Comparison of ENCODE assay signal across 18 cellular contexts in the genomic region with DNA sequence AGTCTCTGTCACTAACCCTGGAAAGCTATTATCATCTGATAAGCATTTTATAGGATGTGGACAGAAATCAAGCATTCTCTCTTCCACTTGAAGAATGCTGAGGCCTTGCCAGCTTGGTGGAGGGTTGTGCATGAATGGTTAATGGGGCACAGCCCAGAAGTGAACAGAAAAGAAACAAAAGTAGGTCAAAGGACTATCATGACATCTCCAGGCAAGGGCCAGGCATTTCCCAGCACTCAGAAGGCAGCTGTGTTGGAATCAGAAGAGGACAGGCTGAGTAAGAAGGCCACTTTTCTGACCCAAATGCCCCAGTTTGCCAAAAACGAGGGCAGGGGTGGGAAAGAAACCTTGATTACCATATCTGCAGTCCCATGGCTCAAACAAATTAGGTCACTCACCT.
DNase-seq lines count a peak whose midpoint lies in the region; ATAC-seq and TF ChIP-seq lines count a peak whose summit lies in the region.
"Had no signal": no experiment of that assay in that cellular context is flagged by ENCODE, and none has a peak within 500 bp of the region (broad histone marks: within the 10 kb centered on the region; RNA-seq: fewer than 3 reads in every experiment).

No MANE protein-coding gene starts in this region.

- no peak overlapping the region for H3K9ac ChIP-seq in OCI-LY3 (ENCODE audit: low read length)

- peaks cover 92% of the 10 kb centered on the region for H4K20me1 ChIP-seq in OCI-LY3 (ENCODE audit: insufficient read depth, low read length)

- no peak for ATAC-seq in HG02571 (IDR thresholded peaks at IDR 0.05; ENCODE audit: unreplicated experiment)
- ATAC-seq: A549; CD8-positive, alpha-beta T cell had no signal

- peak overlapping the region; percentile 8; the same call in 1 of the 2 replicates for H3K4me3 ChIP-seq in OCI-LY3 (ENCODE audit: low read length)
- H3K4me3 ChIP-seq: A549, HAP-1 had no signal

- H3K27me3 ChIP-seq in OCI-LY3 (ENCODE audit: low read depth, low read length) = no peaks in the 10 kb centered on the region

- TF ChIP-seq CTCF in OCI-LY3 (IDR thresholded peaks at IDR 0.05; ENCODE audit: low read depth, low read length) = no peak

- no peaks in the 10 kb centered on the region for H3K9me3 ChIP-seq in OCI-LY3 (ENCODE audit: insufficient read depth, low read length)
- H3K9me3 ChIP-seq: A549, HAP-1 had no signal

- peak; percentile 36 for DNase-seq in AG20443 (ENCODE audit: low spot score)
- DNase-seq in astrocyte of the hippocampus (ENCODE audit: low read depth, low spot score) = peak; percentile 42
- peak; percentile 23 for DNase-seq in glomerular visceral epithelial cell (ENCODE audit: extremely low spot score)
- no peak for DNase-seq in activated naive CD4-positive, alpha-beta T cell treated with Interleukin-2 at 50 U/mL for 16 hours
- no peak for DNase-seq in stimulated activated CD4-positive, alpha-beta T cell treated with anti-CD3 and anti-CD28 coated beads, Interleukin-1b, Interleukin-23, amount 100 ng/mL, for 48 hours
- DNase-seq in GOT3 (lab: John Stamatoyannopoulos, UW) = no peak
- DNase-seq: CD8-positive, alpha-beta T cell; DND-41; MV-4-11; NCI-H1436; NCI-H2081 treated with DMSO at 0.1 percent for 48 hours; NCI-H2227 treated with DMSO at 0.1 percent for 48 hours; NCI-H526; OCI-M1 had no signal

- peak overlapping the region; percentile 42 for H3K4me2 ChIP-seq in OCI-LY3 (ENCODE audit: low read length)
- H3K4me2 ChIP-seq: A549 had no signal

- no peak overlapping the region; the same call in 1 of the 2 replicates for H3K27ac ChIP-seq in OCI-LY3 (ENCODE audit: low read length)
- H3K27ac ChIP-seq: A549 had no signal

- H3K4me1 ChIP-seq in OCI-LY3 (ENCODE audit: low read length) = peaks cover 18% of the 10 kb centered on the region
- H3K4me1 ChIP-seq: A549 had no signal

- H2AFZ ChIP-seq in OCI-LY3 (ENCODE audit: low read depth, low read length) = no peak overlapping the region

- peaks cover 14% of the 10 kb centered on the region for H3K36me3 ChIP-seq in OCI-LY3 (replicated peaks; ENCODE audit: low read depth, low read length)

- peaks cover 95% of the 10 kb centered on the region for H3K79me2 ChIP-seq in OCI-LY3 (ENCODE audit: low read length)

Comparison
In these comparisons a context has a peak if more than half of its experiments do, and no peak if none do; other contexts are left out.
1. DNase-seq: peak in AG20443 (single experiment), astrocyte of the hippocampus (single experiment) and glomerular visceral epithelial cell (single experiment); none in activated naive CD4-positive, alpha-beta T cell treated with Interleukin-2 at 50 U/mL for 16 hours (single experiment), stimulated activated CD4-positive, alpha-beta T cell treated with anti-CD3 and anti-CD28 coated beads, Interleukin-1b, Interleukin-23, amount 100 ng/mL, for 48 hours (single experiment) and GOT3 (single experiment).